In the genomic region with DNA sequence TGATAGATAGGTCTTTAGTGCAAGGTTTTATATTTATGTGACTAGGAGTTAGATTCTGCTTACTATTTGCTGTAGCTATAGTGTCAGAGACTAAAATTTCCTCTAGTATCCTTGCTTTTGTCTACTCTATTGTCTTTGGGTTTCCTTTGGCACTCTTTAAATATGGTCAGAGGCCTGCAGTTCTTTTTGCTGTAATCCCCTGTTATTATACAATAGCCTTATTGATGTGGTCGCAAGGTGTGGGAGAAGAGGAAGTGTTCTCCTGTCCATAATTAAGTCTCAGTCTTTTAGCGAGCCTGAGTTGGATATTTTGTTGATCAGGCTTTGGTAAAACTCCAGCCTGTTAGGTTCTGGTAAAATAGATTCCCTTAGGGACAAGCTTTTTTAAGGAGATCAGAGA, we compare ENCODE assay signal across 1 cellular context.
TF ChIP-seq lines count a peak whose summit lies in the region.

No MANE protein-coding gene starts in this region.

TF ChIP-seq in HCT116, 20 proteins besides CTCF, POLR2A, EP300 and RAD21 (continued from another document):
- TF ChIP-seq, protein P1, sequence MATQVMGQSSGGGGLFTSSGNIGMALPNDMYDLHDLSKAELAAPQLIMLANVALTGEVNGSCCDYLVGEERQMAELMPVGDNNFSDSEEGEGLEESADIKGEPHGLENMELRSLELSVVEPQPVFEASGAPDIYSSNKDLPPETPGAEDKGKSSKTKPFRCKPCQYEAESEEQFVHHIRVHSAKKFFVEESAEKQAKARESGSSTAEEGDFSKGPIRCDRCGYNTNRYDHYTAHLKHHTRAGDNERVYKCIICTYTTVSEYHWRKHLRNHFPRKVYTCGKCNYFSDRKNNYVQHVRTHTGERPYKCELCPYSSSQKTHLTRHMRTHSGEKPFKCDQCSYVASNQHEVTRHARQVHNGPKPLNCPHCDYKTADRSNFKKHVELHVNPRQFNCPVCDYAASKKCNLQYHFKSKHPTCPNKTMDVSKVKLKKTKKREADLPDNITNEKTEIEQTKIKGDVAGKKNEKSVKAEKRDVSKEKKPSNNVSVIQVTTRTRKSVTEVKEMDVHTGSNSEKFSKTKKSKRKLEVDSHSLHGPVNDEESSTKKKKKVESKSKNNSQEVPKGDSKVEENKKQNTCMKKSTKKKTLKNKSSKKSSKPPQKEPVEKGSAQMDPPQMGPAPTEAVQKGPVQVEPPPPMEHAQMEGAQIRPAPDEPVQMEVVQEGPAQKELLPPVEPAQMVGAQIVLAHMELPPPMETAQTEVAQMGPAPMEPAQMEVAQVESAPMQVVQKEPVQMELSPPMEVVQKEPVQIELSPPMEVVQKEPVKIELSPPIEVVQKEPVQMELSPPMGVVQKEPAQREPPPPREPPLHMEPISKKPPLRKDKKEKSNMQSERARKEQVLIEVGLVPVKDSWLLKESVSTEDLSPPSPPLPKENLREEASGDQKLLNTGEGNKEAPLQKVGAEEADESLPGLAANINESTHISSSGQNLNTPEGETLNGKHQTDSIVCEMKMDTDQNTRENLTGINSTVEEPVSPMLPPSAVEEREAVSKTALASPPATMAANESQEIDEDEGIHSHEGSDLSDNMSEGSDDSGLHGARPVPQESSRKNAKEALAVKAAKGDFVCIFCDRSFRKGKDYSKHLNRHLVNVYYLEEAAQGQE (IDR thresholded peaks at IDR 0.05; ENCODE audit: low read depth) = no peak
- TF ChIP-seq POLR2AphosphoS5 (IDR thresholded peaks at IDR 0.05; ENCODE audit: low read depth, low read length) (0 out of 2 replicates have a peak, but pooled peaks have one; percentile 21), FOSL1 (IDR thresholded peaks at IDR 0.05; ENCODE audit: low read depth) (no peak), CBX3 (IDR thresholded peaks at IDR 0.05; ENCODE audit: low read depth) (no peak)
